ENCODE assay signal across 10 cellular contexts in the genomic region with DNA sequence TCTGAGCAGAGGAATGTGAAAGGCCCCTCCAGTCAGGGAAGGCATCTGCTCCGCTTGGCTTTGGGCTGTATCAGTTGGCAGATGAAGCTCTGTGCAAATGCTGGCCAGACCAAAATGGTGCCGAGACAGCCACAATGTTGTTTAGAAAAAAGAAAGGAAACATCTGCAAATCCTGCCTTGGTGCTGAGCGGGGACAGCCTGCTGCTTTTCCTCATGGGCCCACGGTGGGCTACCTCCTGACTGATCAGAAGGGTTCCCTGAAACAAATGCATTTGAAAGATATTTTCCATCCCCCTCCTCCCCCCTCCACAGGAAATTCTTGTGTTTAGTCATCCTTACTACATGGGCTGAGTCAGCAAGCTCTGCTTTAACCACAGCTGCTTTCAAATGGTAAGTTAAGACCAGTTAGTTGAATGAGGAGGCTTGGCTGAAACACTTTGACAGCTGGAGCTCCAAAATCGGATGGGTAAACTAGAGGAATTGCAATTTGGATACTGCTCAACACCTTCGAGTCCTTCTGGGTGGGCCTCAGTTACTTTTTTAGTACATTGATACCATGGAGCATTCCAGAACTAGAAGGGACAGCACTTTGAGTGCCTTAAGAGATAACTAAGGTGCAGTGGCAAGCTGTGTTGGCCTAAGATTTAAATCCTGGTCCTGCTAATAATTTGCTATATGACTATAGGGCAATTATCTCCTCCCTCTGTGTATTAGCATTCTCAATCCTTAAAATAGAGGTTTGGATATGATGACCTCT. TPM values are rescaled to one million over a fixed set of nuclear protein-coding genes. Genes with fewer than 3 reads are reported as not detected.
DNase-seq lines count a peak whose midpoint lies in the region; ATAC-seq, FAIRE-seq and TF ChIP-seq lines count a peak whose summit lies in the region.
"Had no signal": no experiment of that assay in that cellular context is flagged by ENCODE, and none has a peak within 500 bp of the region (broad histone marks: within the 10 kb centered on the region; RNA-seq: fewer than 3 reads in every experiment).

No MANE protein-coding gene starts in this region.

- H3K27ac ChIP-seq in lung (ENCODE audit: low read depth in 1 of 2, low read length in 1 of 2), result no peak overlapping the region
- no peak overlapping the region for H3K27ac ChIP-seq in upper lobe of right lung
- peak overlapping the region in 2 of 5 donors; percentile 22 to 28 for H3K27ac ChIP-seq in stomach

- H3K4me3 ChIP-seq in lung (no peak overlapping the region), upper lobe of right lung (no peak overlapping the region), stomach (no peak overlapping the region)

- H3K36me3 ChIP-seq in lung (ENCODE audit: control insufficient read depth in 2 of 2, insufficient read depth in 2 of 2, low read length in 2 of 2) (no peaks in the 10 kb centered on the region), upper lobe of right lung (no peaks in the 10 kb centered on the region), stomach (no peaks in the 10 kb centered on the region)

- no peak for TF ChIP-seq EP300 in stomach (IDR thresholded peaks at IDR 0.05)

- H3K9me3 ChIP-seq in lung (ENCODE audit: control insufficient read depth in 2 of 2, insufficient read depth in 1 of 2, low read length in 1 of 2), result no peaks in the 10 kb centered on the region
- H3K9me3 ChIP-seq in upper lobe of right lung, result no peaks in the 10 kb centered on the region
- no peaks in the 10 kb centered on the region for H3K9me3 ChIP-seq in stomach

- no peak for FAIRE-seq in frontal cortex (lab: Jason Lieb, UNC)

- intact Hi-C loops in upper lobe of right lung (cut with DNase I) (no loop called here), stomach (cut with DNase I; ENCODE audit: low total_unique reads) (no loop called here)

- 20 to 42% methylated on average over 6 of the region's 6 CpGs for WGBS in lung, 2 donors
- 34 to 57% (median 50%) methylated on average over 5 to 6 of the region's 6 CpGs for WGBS in stomach, 5 donors

- TF ChIP-seq CTCF in GM10266 (IDR thresholded peaks at IDR 0.05; ENCODE audit: control insufficient read depth, insufficient read depth, low read depth, missing control alignments) (no peak), lung (IDR thresholded peaks at IDR 0.05; ENCODE audit: control extremely low read depth, extremely low read depth) (no peak), upper lobe of right lung (IDR thresholded peaks at IDR 0.05) (no peak), stomach (IDR thresholded peaks at IDR 0.05) (no peak)

- H3K27me3 ChIP-seq in lung (ENCODE audit: control insufficient read depth, insufficient read depth) (no peaks in the 10 kb centered on the region), upper lobe of right lung (no peaks in the 10 kb centered on the region), stomach (no peaks in the 10 kb centered on the region)

- H3K4me1 ChIP-seq in lung (ENCODE audit: control insufficient read depth in 2 of 2, insufficient read depth in 2 of 2, low read length in 2 of 2) (peaks cover 2 to 7% of the 10 kb centered on the region in 2 donors), upper lobe of right lung (peaks cover 6% of the 10 kb centered on the region), stomach (peaks cover 0 to 7% (median 3%) of the 10 kb centered on the region in 4 donors)

- no peak for TF ChIP-seq POLR2A in stomach (IDR thresholded peaks at IDR 0.05)

- ATAC-seq in GM21390 (IDR thresholded peaks at IDR 0.05; ENCODE audit: unreplicated experiment) (peak; percentile 96), lung (ENCODE audit: insufficient read depth, low FRiP score) (peak; percentile 62), upper lobe of right lung (no peak)

- DNase-seq in GM10266 (ENCODE audit: extremely low spot score) (peak; percentile 8), HPDE6-E6E7 (ENCODE audit: extremely low spot score) (peak; percentile 63), lung (ENCODE audit: low spot score) (no peak), upper lobe of right lung (no peak), stomach (no peak), frontal cortex (ENCODE audit: low spot score in 2 of 2) (no peak)
- peak; percentile 51 to 55 for DNase-seq in activated T-cell treated with anti-CD3 and anti-CD28 coated beads, Interleukin-2, amount 50 U/mL, for 48 hours
- DNase-seq: activated B cell treated with CpG ODN at 0.5 μM for 24 hours had no signal

RNA-seq across cellular contexts. Expression of a gene that starts 36.0 kb away (rescaled TPM):
- total RNA-seq in lung (under 1 TPM in 1 of 2 donors, not detected in 1; 0.31 TPM), upper lobe of right lung (not detected), stomach (not detected), frontal cortex (not detected)
- polyA plus RNA-seq in lung (under 1 TPM; 0.47 to 0.63 TPM), stomach (not detected)
- total RNA-seq: activated B cell treated with CpG ODN at 0.5 μM for 24 hours, skeletal muscle tissue had no signal

Comparison
In these comparisons a context has a peak if more than half of its experiments do, and no peak if none do; other contexts are left out.
1. DNase-seq: peak in GM10266 (single experiment), HPDE6-E6E7 (single experiment) and activated T-cell treated with anti-CD3 and anti-CD28 coated beads, Interleukin-2, amount 50 U/mL, for 48 hours (2 of 2); none in lung (single experiment), upper lobe of right lung (single experiment), stomach (single experiment) and frontal cortex (0 of 2).